In the genomic region with DNA sequence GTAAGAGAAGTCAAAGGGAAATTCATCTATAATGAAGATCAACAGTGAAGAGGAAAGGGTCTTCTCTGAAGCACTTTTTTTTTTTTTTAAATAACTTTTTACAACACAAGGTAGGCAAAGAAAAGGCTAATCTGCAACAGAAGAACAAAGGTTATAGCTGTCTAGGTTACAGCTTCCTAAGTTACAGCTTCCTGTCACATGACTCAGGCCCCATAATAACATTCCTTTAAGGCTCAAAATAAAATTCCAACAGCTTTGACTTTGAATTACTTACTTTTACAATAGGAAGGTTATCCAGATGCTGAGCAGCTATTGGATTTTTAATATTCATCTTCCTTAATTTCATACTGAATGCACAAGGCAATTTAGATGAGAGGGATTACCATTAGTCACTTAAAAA, we compare ENCODE assay signal across 1 cellular context.
TF ChIP-seq lines count a peak whose summit lies in the region.

No MANE protein-coding gene starts in this region.

TF ChIP-seq in endothelial cell of umbilical vein, 7 proteins besides CTCF, POLR2A, EP300 and RAD21:
- TF ChIP-seq JUN (IDR thresholded peaks at IDR 0.05; ENCODE audit: borderline replicate concordance, insufficient read depth, insufficient read length, low read depth) (no peak), GATA2 (IDR thresholded peaks at IDR 0.05; ENCODE audit: insufficient read depth, insufficient read length, low read depth, low read length) (no peak), MAX (IDR thresholded peaks at IDR 0.05; ENCODE audit: insufficient read depth, insufficient read length) (no peak), EZH2 (IDR thresholded peaks at IDR 0.05; ENCODE audit: borderline replicate concordance, low read depth, low read length, severe bottlenecking) (no peak), POLR2AphosphoS5 (IDR thresholded peaks at IDR 0.05; ENCODE audit: insufficient read depth, low read depth, low read length) (no peak)
